ENCODE assay signal across 23 cellular contexts in the genomic region with DNA sequence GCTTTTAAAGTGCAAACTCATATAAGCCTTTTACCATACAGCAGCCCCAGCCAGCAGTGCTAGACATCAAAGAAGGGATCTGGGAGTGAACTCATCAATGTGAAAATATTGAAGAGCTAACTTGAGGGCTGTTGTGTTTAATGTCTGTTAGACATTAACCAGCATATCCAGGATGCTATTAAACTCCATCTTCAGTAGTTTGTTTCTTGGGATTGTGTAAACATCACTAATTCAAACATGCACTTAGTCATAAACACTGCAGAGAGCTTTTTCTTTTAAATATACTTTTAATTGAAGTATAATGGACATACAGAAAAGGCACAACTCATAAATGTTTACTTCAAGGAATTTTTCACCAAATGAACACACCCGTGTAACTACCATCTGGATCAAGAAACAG.
"Had no signal": no experiment of that assay in that cellular context is flagged by ENCODE, and none has a peak within 500 bp of the region (broad histone marks: within the 10 kb centered on the region; RNA-seq: fewer than 3 reads in every experiment).

No MANE protein-coding gene starts in this region.

- ATAC-seq: left cardiac atrium; mucosa of descending colon; naive thymus-derived CD4-positive, alpha-beta T cell had no signal

- H3K9me3 Mint-ChIP-seq: activated CD4-positive, alpha-beta memory T cell treated with anti-CD3 and anti-CD28 coated beads for 36 hours; activated naive CD4-positive, alpha-beta T cell treated with anti-CD3 and anti-CD28 coated beads, Interleukin-2, amount 10 ng/mL, durations not matched to agents 7 days and 5 days; dendritic cell treated with granulocyte-macrophage colony-stimulating factor and Interleukin-4, amounts not matched to agents 40 ng/mL and 50 ng/mL, for 4 days; memory B cell; naive thymus-derived CD4-positive, alpha-beta T cell; neural crest cell had no signal

- H3K27ac Mint-ChIP-seq: activated CD4-positive, alpha-beta memory T cell treated with anti-CD3 and anti-CD28 coated beads for 36 hours; activated naive CD4-positive, alpha-beta T cell treated with anti-CD3 and anti-CD28 coated beads, Interleukin-2, amount 10 ng/mL, durations not matched to agents 7 days and 5 days; dendritic cell treated with granulocyte-macrophage colony-stimulating factor and Interleukin-4, amounts not matched to agents 40 ng/mL and 50 ng/mL, for 4 days; memory B cell; naive thymus-derived CD4-positive, alpha-beta T cell had no signal

- H3K9me3 ChIP-seq: mucosa of descending colon, spleen had no signal

- H3K27ac ChIP-seq: spleen had no signal

- H3K36me3 Mint-ChIP-seq: activated CD4-positive, alpha-beta memory T cell treated with anti-CD3 and anti-CD28 coated beads for 36 hours; activated naive CD4-positive, alpha-beta T cell treated with anti-CD3 and anti-CD28 coated beads, Interleukin-2, amount 10 ng/mL, durations not matched to agents 7 days and 5 days; memory B cell; naive thymus-derived CD4-positive, alpha-beta T cell had no signal

- H3K27me3 Mint-ChIP-seq: activated CD4-positive, alpha-beta memory T cell treated with anti-CD3 and anti-CD28 coated beads for 36 hours; activated naive CD4-positive, alpha-beta T cell treated with anti-CD3 and anti-CD28 coated beads, Interleukin-2, amount 10 ng/mL, durations not matched to agents 7 days and 5 days; dendritic cell treated with granulocyte-macrophage colony-stimulating factor and Interleukin-4, amounts not matched to agents 40 ng/mL and 50 ng/mL, for 4 days had no signal

- H3K4me3 ChIP-seq: mucosa of descending colon, spleen had no signal

- H3K27me3 ChIP-seq: spleen had no signal

- H3K36me3 ChIP-seq: spleen had no signal

- H3K4me1 Mint-ChIP-seq: activated naive CD4-positive, alpha-beta T cell treated with anti-CD3 and anti-CD28 coated beads, Interleukin-2, amount 10 ng/mL, durations not matched to agents 7 days and 5 days; memory B cell; naive thymus-derived CD4-positive, alpha-beta T cell; neural crest cell had no signal

- H3K4me3 Mint-ChIP-seq: activated CD4-positive, alpha-beta memory T cell treated with anti-CD3 and anti-CD28 coated beads for 36 hours; activated naive CD4-positive, alpha-beta T cell treated with anti-CD3 and anti-CD28 coated beads, Interleukin-2, amount 10 ng/mL, durations not matched to agents 7 days and 5 days; dendritic cell treated with granulocyte-macrophage colony-stimulating factor and Interleukin-4, amounts not matched to agents 40 ng/mL and 50 ng/mL, for 4 days; memory B cell; naive thymus-derived CD4-positive, alpha-beta T cell; neural crest cell had no signal

- DNase-seq: activated CD4-positive, alpha-beta memory T cell treated with anti-CD3 and anti-CD28 coated beads for 36 hours; activated CD4-positive, alpha-beta T cell treated with anti-CD3 and anti-CD28 coated beads for 48 hours; activated effector memory CD4-positive, alpha-beta T cell treated with Interleukin-2 at 50 U/mL for 16 hours; activated naive CD4-positive, alpha-beta T cell treated with anti-CD3 and anti-CD28 coated beads, Interleukin-2, amount 10 ng/mL, durations not matched to agents 7 days and 5 days; activated T-cell treated with anti-CD3 and anti-CD28 coated beads, Interleukin-2, amount 50 U/mL, for 48 hours; effector CD4-positive, alpha-beta T cell; erythroblast; foreskin melanocyte; glutamatergic neuron; hippocampal formation; left cardiac atrium; mucosa of descending colon; naive thymus-derived CD4-positive, alpha-beta T cell; occipital lobe; retina; spleen; stimulated activated CD4-positive, alpha-beta T cell treated with anti-CD3 and anti-CD28 coated beads, Interleukin-4, amount 100 ng/mL, for 1 hour; stimulated activated naive CD4-positive, alpha-beta T cell; T-helper 9 cell had no signal

- FAIRE-seq: islet of Langerhans had no signal
